Comparison of ENCODE assay signal across 1 cellular context in genomic region chr6:160141001-160141726, GRCh38.
TF ChIP-seq lines count a peak whose summit lies in the region.

No MANE protein-coding gene starts in this region.

TF ChIP-seq in H1, 55 proteins besides CTCF, POLR2A, EP300 and RAD21 (continued from another document):
- no peak for TF ChIP-seq E2F6 (IDR thresholded peaks at IDR 0.05)
